1 cellular context compared by ENCODE assay signal in genomic region chr5:113218906-113219517, GRCh38.
TF ChIP-seq lines count a peak whose summit lies in the region.

No MANE protein-coding gene starts in this region.

TF ChIP-seq in WTC11, 78 proteins besides CTCF, POLR2A, EP300 and RAD21 (continued from another document):
- TF ChIP-seq STAT6 (CRISPR knock-in tag; conservative IDR thresholded peaks at IDR 0.05; ENCODE audit: low read depth): no peak
- TF ChIP-seq HMGXB4 (CRISPR knock-in tag; IDR thresholded peaks at IDR 0.05): no peak
- no peak for TF ChIP-seq SMAD3 (CRISPR knock-in tag; IDR thresholded peaks at IDR 0.05; ENCODE audit: borderline replicate concordance)
- TF ChIP-seq, protein P1, sequence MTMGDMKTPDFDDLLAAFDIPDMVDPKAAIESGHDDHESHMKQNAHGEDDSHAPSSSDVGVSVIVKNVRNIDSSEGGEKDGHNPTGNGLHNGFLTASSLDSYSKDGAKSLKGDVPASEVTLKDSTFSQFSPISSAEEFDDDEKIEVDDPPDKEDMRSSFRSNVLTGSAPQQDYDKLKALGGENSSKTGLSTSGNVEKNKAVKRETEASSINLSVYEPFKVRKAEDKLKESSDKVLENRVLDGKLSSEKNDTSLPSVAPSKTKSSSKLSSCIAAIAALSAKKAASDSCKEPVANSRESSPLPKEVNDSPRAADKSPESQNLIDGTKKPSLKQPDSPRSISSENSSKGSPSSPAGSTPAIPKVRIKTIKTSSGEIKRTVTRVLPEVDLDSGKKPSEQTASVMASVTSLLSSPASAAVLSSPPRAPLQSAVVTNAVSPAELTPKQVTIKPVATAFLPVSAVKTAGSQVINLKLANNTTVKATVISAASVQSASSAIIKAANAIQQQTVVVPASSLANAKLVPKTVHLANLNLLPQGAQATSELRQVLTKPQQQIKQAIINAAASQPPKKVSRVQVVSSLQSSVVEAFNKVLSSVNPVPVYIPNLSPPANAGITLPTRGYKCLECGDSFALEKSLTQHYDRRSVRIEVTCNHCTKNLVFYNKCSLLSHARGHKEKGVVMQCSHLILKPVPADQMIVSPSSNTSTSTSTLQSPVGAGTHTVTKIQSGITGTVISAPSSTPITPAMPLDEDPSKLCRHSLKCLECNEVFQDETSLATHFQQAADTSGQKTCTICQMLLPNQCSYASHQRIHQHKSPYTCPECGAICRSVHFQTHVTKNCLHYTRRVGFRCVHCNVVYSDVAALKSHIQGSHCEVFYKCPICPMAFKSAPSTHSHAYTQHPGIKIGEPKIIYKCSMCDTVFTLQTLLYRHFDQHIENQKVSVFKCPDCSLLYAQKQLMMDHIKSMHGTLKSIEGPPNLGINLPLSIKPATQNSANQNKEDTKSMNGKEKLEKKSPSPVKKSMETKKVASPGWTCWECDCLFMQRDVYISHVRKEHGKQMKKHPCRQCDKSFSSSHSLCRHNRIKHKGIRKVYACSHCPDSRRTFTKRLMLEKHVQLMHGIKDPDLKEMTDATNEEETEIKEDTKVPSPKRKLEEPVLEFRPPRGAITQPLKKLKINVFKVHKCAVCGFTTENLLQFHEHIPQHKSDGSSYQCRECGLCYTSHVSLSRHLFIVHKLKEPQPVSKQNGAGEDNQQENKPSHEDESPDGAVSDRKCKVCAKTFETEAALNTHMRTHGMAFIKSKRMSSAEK (CRISPR knock-in tag; IDR thresholded peaks at IDR 0.05; ENCODE audit: borderline replicate concordance): no peak
- TF ChIP-seq ATF3 (CRISPR knock-in tag; conservative IDR thresholded peaks at IDR 0.05): no peak
- TF ChIP-seq ZNF317 (CRISPR knock-in tag; IDR thresholded peaks at IDR 0.05; ENCODE audit: borderline replicate concordance, low read depth): no peak
- TF ChIP-seq, protein P2, sequence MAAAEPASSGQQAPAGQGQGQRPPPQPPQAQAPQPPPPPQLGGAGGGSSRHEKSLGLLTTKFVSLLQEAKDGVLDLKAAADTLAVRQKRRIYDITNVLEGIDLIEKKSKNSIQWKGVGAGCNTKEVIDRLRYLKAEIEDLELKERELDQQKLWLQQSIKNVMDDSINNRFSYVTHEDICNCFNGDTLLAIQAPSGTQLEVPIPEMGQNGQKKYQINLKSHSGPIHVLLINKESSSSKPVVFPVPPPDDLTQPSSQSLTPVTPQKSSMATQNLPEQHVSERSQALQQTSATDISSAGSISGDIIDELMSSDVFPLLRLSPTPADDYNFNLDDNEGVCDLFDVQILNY (CRISPR knock-in tag; IDR thresholded peaks at IDR 0.05): no peak
- no peak for TF ChIP-seq GABPB1 (CRISPR knock-in tag; IDR thresholded peaks at IDR 0.05)
- no peak for TF ChIP-seq ZNF232 (CRISPR knock-in tag; IDR thresholded peaks at IDR 0.05)
- no peak for TF ChIP-seq SMAD4 (CRISPR knock-in tag; IDR thresholded peaks at IDR 0.05)
- TF ChIP-seq JAZF1 (CRISPR knock-in tag; IDR thresholded peaks at IDR 0.05): no peak
- TF ChIP-seq, protein P3, sequence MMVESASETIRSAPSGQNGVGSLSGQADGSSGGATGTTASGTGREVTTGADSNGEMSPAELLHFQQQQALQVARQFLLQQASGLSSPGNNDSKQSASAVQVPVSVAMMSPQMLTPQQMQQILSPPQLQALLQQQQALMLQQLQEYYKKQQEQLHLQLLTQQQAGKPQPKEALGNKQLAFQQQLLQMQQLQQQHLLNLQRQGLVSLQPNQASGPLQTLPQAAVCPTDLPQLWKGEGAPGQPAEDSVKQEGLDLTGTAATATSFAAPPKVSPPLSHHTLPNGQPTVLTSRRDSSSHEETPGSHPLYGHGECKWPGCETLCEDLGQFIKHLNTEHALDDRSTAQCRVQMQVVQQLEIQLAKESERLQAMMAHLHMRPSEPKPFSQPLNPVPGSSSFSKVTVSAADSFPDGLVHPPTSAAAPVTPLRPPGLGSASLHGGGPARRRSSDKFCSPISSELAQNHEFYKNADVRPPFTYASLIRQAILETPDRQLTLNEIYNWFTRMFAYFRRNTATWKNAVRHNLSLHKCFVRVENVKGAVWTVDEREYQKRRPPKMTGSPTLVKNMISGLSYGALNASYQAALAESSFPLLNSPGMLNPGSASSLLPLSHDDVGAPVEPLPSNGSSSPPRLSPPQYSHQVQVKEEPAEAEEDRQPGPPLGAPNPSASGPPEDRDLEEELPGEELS (CRISPR knock-in tag; IDR thresholded peaks at IDR 0.05): no peak
- no peak for TF ChIP-seq ETV6 (CRISPR knock-in tag; IDR thresholded peaks at IDR 0.05)
- no peak for TF ChIP-seq FOXJ3 (CRISPR knock-in tag; IDR thresholded peaks at IDR 0.05; ENCODE audit: borderline replicate concordance)
- TF ChIP-seq PREB (CRISPR knock-in tag; IDR thresholded peaks at IDR 0.05; ENCODE audit: borderline replicate concordance): no peak
